Comparison of ENCODE assay signal across 27 cellular contexts in the genomic region with DNA sequence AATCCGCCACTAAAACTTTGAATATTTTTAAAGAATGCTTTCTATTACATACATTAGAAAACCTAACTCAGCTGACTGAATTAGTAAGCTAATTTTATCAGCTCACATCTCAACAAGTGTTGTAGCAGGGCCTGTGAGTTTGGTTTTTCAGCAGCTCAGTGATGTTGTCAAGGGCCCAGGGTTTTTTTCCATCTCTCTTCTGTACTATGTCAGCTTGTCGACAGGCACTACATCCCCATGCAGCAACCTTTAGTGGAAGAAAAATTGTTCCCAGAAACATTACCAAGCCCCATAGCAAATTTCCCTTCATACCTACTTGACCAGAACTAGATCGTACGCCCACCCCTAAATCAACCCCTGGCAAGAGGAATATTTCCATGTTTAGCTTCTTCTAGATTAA.
DNase-seq lines count a peak whose midpoint lies in the region; ATAC-seq lines count a peak whose summit lies in the region.
"Had no signal": no experiment of that assay in that cellular context is flagged by ENCODE, and none has a peak within 500 bp of the region (broad histone marks: within the 10 kb centered on the region; RNA-seq: fewer than 3 reads in every experiment).

No MANE protein-coding gene starts in this region.

- no peaks in the 10 kb centered on the region for H3K36me3 ChIP-seq in mesenchymal stem cell (ENCODE audit: control insufficient read depth in 1 of 2, insufficient read depth in 2 of 2, low read depth in 1 of 2, low read length in 2 of 2)
- H3K36me3 ChIP-seq: esophagus muscularis mucosa had no signal

- H2BK120ac ChIP-seq in mesenchymal stem cell (ENCODE audit: low read depth, low read length), result no peak overlapping the region

- H3K27me3 ChIP-seq in mesenchymal stem cell (ENCODE audit: control insufficient read depth in 1 of 2, insufficient read depth in 1 of 2, low read length in 2 of 2), result no peaks in the 10 kb centered on the region
- H3K27me3 ChIP-seq: esophagus muscularis mucosa had no signal

- H2BK15ac ChIP-seq in mesenchymal stem cell (ENCODE audit: low read depth, poor library complexity, severe bottlenecking), result no peak overlapping the region

- peaks cover 8% of the 10 kb centered on the region for H3K4me1 ChIP-seq in mesenchymal stem cell (ENCODE audit: control insufficient read depth, insufficient read depth, low read depth, low read length)

- H2BK12ac ChIP-seq in mesenchymal stem cell (ENCODE audit: low read length in 2 of 2), result no peak overlapping the region

- H2AFZ ChIP-seq in mesenchymal stem cell (ENCODE audit: low read depth, low read length), result no peak overlapping the region

- H3K4me1 Mint-ChIP-seq in activated T-helper 17 cell treated with anti-CD3 and anti-CD28 coated beads, Interleukin-2, amount 50 U/mL, for 72 hours, result peaks cover 21% of the 10 kb centered on the region
- peaks cover 80% of the 10 kb centered on the region for H3K4me1 Mint-ChIP-seq in stimulated activated effector memory CD8-positive, alpha-beta T cell treated with anti-CD3 and anti-CD28 coated beads, Interleukin-12 subunit alpha, Interleukin-12 subunit beta, amount 100 ng/mL, for 72 hours

- H3K14ac ChIP-seq in mesenchymal stem cell (ENCODE audit: low read length in 2 of 2), result no peak overlapping the region

- H3K4me3 ChIP-seq in mesenchymal stem cell (ENCODE audit: insufficient read depth in 1 of 2, low read depth in 1 of 2, low read length in 2 of 2), result no peak overlapping the region
- H3K4me3 ChIP-seq: esophagus muscularis mucosa had no signal

- no peaks in the 10 kb centered on the region for H3K9me3 ChIP-seq in mesenchymal stem cell (ENCODE audit: control insufficient read depth, low read length)
- H3K9me3 ChIP-seq: esophagus muscularis mucosa had no signal

- no peaks in the 10 kb centered on the region for H3K36me3 Mint-ChIP-seq in activated T-helper 17 cell treated with anti-CD3 and anti-CD28 coated beads, Interleukin-2, amount 50 U/mL, for 72 hours (ENCODE audit: low read depth)
- H3K36me3 Mint-ChIP-seq in stimulated activated effector memory CD8-positive, alpha-beta T cell treated with anti-CD3 and anti-CD28 coated beads, Interleukin-12 subunit alpha, Interleukin-12 subunit beta, amount 100 ng/mL, for 72 hours, result peaks cover 5% of the 10 kb centered on the region
- H3K36me3 Mint-ChIP-seq: memory B cell had no signal

- H3K4me3 Mint-ChIP-seq in activated T-helper 17 cell treated with anti-CD3 and anti-CD28 coated beads, Interleukin-2, amount 50 U/mL, for 72 hours, result peak overlapping the region; percentile 71
- H3K4me3 Mint-ChIP-seq in stimulated activated effector memory CD8-positive, alpha-beta T cell treated with anti-CD3 and anti-CD28 coated beads, Interleukin-12 subunit alpha, Interleukin-12 subunit beta, amount 100 ng/mL, for 72 hours, result no peak overlapping the region
- H3K4me3 Mint-ChIP-seq: activated T-helper 1 cell treated with anti-CD3 and anti-CD28 coated beads, Interleukin-12 subunit alpha, Interleukin-12 subunit beta, Interleukin-2, Interleukin-4 antibody, amounts not matched to agents 30 ng/mL and 10 ng/mL and 1 ng/mL, durations not matched to agents 14 hours and 24 hours and 36 hours; effector memory CD8-positive, alpha-beta T cell; memory B cell had no signal

- H2BK5ac ChIP-seq in mesenchymal stem cell (ENCODE audit: low read depth, low read length, poor library complexity, severe bottlenecking), result no peak overlapping the region

- H3K4me2 ChIP-seq in mesenchymal stem cell (ENCODE audit: low read length, poor library complexity, severe bottlenecking), result no peak overlapping the region

- no peak overlapping the region for H3K18ac ChIP-seq in mesenchymal stem cell (ENCODE audit: low read depth in 1 of 2, low read length in 2 of 2)

- intact Hi-C loops in Right ventricle myocardium superior (cut with DNase I), result no loop called here
- intact Hi-C loops in left cardiac atrium (cut with DNase I), result no loop called here

- WGBS in mesenchymal stem cell, result 81% methylated on average over 4 of the region's 4 CpGs

- H4K8ac ChIP-seq in mesenchymal stem cell (ENCODE audit: low read length), result no peak overlapping the region

- no peak overlapping the region for H4K91ac ChIP-seq in mesenchymal stem cell (ENCODE audit: low read length)

- DNase-seq in Right ventricle myocardium superior, result no peak
- DNase-seq in left cardiac atrium, result no peak
- peak; percentile 31 for DNase-seq in mesenchymal stem cell
- no peak for DNase-seq in stimulated activated effector memory CD8-positive, alpha-beta T cell treated with anti-CD3 and anti-CD28 coated beads, Interleukin-12 subunit alpha, Interleukin-12 subunit beta, amount 100 ng/mL, for 72 hours (ENCODE audit: low spot score in 2 of 2)
- no peak for DNase-seq in AG08395 (ENCODE audit: low spot score)
- DNase-seq in stimulated activated naive CD8-positive, alpha-beta T cell treated with anti-CD3 and anti-CD28 coated beads, Interleukin-15, Interleukin-2, amounts not matched to agents 100 U/mL and 50 U/mL, for 24 hours, result no peak
- DNase-seq: activated CD4-positive, alpha-beta T cell treated with anti-CD3 and anti-CD28 coated beads for 4 hours; activated naive CD4-positive, alpha-beta T cell treated with anti-CD3 and anti-CD28 coated beads, Interleukin-2, amount 50 U/mL, for 16 hours; anterior cingulate cortex; caudate nucleus; cortex of kidney; effector memory CD8-positive, alpha-beta T cell; foreskin melanocyte; Karpas-422; NCI-H1417 treated with DMSO at 0.1 percent for 48 hours; NCI-H2081 treated with DMSO at 0.1 percent for 48 hours; NCI-H774; occipital lobe had no signal

- H2AK5ac ChIP-seq in mesenchymal stem cell (ENCODE audit: low read length, severe bottlenecking), result no peak overlapping the region

- ATAC-seq in Right ventricle myocardium superior (ENCODE audit: poor library complexity) (peak; percentile 70), left cardiac atrium (no peak), HG03159 (IDR thresholded peaks at IDR 0.05; ENCODE audit: unreplicated experiment) (no peak)
- ATAC-seq in activated T-helper 17 cell treated with anti-CD3 and anti-CD28 coated beads, Interleukin-2, amount 50 U/mL, for 72 hours (replicated peaks), result no peak
- ATAC-seq in stimulated activated effector memory CD8-positive, alpha-beta T cell treated with anti-CD3 and anti-CD28 coated beads, Interleukin-12 subunit alpha, Interleukin-12 subunit beta, amount 100 ng/mL, for 72 hours, result no peak
- no peak for ATAC-seq in stimulated activated naive CD8-positive, alpha-beta T cell treated with anti-CD3 and anti-CD28 coated beads, Interleukin-15, Interleukin-2, amounts not matched to agents 100 U/mL and 50 U/mL, for 24 hours
- ATAC-seq: effector memory CD8-positive, alpha-beta T cell; SK-N-SH treated with all-trans-retinoic acid at 6 μM for 48 hours had no signal

- H3K27ac ChIP-seq in mesenchymal stem cell (ENCODE audit: low read length, poor library complexity, severe bottlenecking), result no peak overlapping the region
- H3K27ac ChIP-seq: HL-60, RWPE1, VCaP had no signal

- H3K23ac ChIP-seq in mesenchymal stem cell (ENCODE audit: low read length in 2 of 2), result no peak overlapping the region

- H3K27me3 Mint-ChIP-seq in activated T-helper 17 cell treated with anti-CD3 and anti-CD28 coated beads, Interleukin-2, amount 50 U/mL, for 72 hours, result no peaks in the 10 kb centered on the region

- no peak overlapping the region for H3K4ac ChIP-seq in mesenchymal stem cell (ENCODE audit: low read depth in 1 of 2, low read length in 2 of 2)

- H3K79me1 ChIP-seq in mesenchymal stem cell (replicated peaks; ENCODE audit: low read length, poor library complexity, severe bottlenecking), result no peaks in the 10 kb centered on the region

- H3K9ac ChIP-seq in mesenchymal stem cell (ENCODE audit: low read length), result no peak overlapping the region

- peak overlapping the region; percentile 85 for H3K27ac Mint-ChIP-seq in activated T-helper 17 cell treated with anti-CD3 and anti-CD28 coated beads, Interleukin-2, amount 50 U/mL, for 72 hours
- peak overlapping the region; percentile 20 for H3K27ac Mint-ChIP-seq in stimulated activated effector memory CD8-positive, alpha-beta T cell treated with anti-CD3 and anti-CD28 coated beads, Interleukin-12 subunit alpha, Interleukin-12 subunit beta, amount 100 ng/mL, for 72 hours
- H3K27ac Mint-ChIP-seq: activated T-helper 1 cell treated with anti-CD3 and anti-CD28 coated beads, Interleukin-12 subunit alpha, Interleukin-12 subunit beta, Interleukin-2, Interleukin-4 antibody, amounts not matched to agents 30 ng/mL and 10 ng/mL and 1 ng/mL, durations not matched to agents 14 hours and 24 hours and 36 hours; effector memory CD8-positive, alpha-beta T cell; memory B cell had no signal

- H3K9me3 Mint-ChIP-seq in activated T-helper 17 cell treated with anti-CD3 and anti-CD28 coated beads, Interleukin-2, amount 50 U/mL, for 72 hours, result no peaks in the 10 kb centered on the region
- H3K9me3 Mint-ChIP-seq in stimulated activated effector memory CD8-positive, alpha-beta T cell treated with anti-CD3 and anti-CD28 coated beads, Interleukin-12 subunit alpha, Interleukin-12 subunit beta, amount 100 ng/mL, for 72 hours, result no peaks in the 10 kb centered on the region
- H3K9me3 Mint-ChIP-seq: effector memory CD8-positive, alpha-beta T cell had no signal
